In genomic region chr14:54746019-54746418, GRCh38 we compare ENCODE assay signal across 15 cellular contexts.
DNase-seq lines count a peak whose midpoint lies in the region; ATAC-seq and TF ChIP-seq lines count a peak whose summit lies in the region.
"Had no signal": no experiment of that assay in that cellular context is flagged by ENCODE, and none has a peak within 500 bp of the region (broad histone marks: within the 10 kb centered on the region; RNA-seq: fewer than 3 reads in every experiment).

No MANE protein-coding gene starts in this region.

- peaks cover 51% of the 10 kb centered on the region for H3K4me1 ChIP-seq in left ventricle myocardium inferior

- ATAC-seq in Right ventricle myocardium superior (ENCODE audit: poor library complexity) (no peak), sciatic nerve (peak; percentile 75), GM18858 (IDR thresholded peaks at IDR 0.05; ENCODE audit: unreplicated experiment) (no peak)
- ATAC-seq: CD8-positive, alpha-beta T cell had no signal

- no peaks in the 10 kb centered on the region for H3K9me3 ChIP-seq in left ventricle myocardium inferior (replicated peaks)

- DNase-seq in left ventricle myocardium inferior: no peak
- DNase-seq in Right ventricle myocardium superior: no peak
- DNase-seq in fibroblast of villous mesenchyme (ENCODE audit: low read depth): peak; percentile 27
- DNase-seq in sciatic nerve (ENCODE audit: low spot score): no peak
- DNase-seq in NCI-H69 (lab: John Stamatoyannopoulos, UW): no peak
- no peak for DNase-seq in activated effector memory CD4-positive, alpha-beta T cell treated with Interleukin-2 at 50 U/mL for 16 hours
- DNase-seq: COR-L47, DMS153, DMS79 treated with DMSO at 0.1 percent for 48 hours, EL, GOT3, H9 had no signal

- peak overlapping the region; percentile 0 for H3K27ac ChIP-seq in left ventricle myocardium inferior (replicated peaks)
- H3K27ac ChIP-seq: 22Rv1 had no signal

- TF ChIP-seq CTCF in left ventricle myocardium inferior (IDR thresholded peaks at IDR 0.05; ENCODE audit: borderline replicate concordance) (no peak), fibroblast of villous mesenchyme (IDR thresholded peaks at IDR 0.05; ENCODE audit: insufficient read depth, low read depth, low read length) (no peak)

- H3K27me3 ChIP-seq in left ventricle myocardium inferior (ENCODE audit: low read depth): no peaks in the 10 kb centered on the region

- H3K36me3 ChIP-seq in left ventricle myocardium inferior: peaks cover 32% of the 10 kb centered on the region

- intact Hi-C loops in left ventricle myocardium inferior (cut with micrococcal nuclease): no loop called here
- intact Hi-C loops in Right ventricle myocardium superior (cut with DNase I): no loop called here
- intact Hi-C loops in sciatic nerve (cut with DNase I): no loop called here

- no peak overlapping the region for H3K4me3 ChIP-seq in left ventricle myocardium inferior
- no peak overlapping the region for H3K4me3 ChIP-seq in fibroblast of villous mesenchyme (ENCODE audit: low read depth, low read length)
